Comparison of ENCODE assay signal across 11 cellular contexts in the genomic region with DNA sequence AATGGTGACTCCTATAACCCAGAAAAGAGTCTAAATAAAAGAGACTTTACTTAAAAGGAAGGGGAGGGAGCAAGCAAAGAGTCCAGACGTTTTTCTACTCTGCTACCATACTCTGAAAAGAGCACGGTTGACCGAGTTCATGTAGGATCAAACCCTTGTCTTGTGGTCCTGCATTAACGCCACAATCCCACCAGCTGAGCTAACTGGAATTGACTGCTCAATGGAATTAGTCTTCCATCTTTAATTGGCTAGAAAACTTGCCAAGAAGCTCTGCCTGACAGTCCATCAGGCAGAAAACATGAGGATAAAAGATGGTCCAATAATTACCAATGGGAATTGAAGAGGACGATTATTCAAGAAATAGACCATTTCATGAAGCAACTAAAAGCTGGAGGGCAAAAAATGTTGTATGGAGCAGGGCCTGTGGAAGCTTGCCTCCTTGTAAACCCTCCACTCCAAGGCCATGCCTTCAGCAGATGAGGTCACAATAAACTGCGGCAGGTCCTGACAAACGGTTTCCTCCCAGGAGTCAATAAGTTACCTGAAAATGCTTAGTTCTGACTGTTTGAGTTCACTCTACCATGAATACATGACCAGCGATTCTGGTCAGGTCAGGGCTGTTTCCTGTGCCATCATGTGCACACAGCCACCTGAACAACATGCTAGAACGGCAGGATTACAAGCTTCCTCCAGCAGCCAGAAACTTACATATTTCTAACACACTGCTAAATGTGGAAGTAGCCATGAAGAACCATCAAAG. TPM values are rescaled to one million over a fixed set of nuclear protein-coding genes. Genes with fewer than 3 reads are reported as not detected.
DNase-seq lines count a peak whose midpoint lies in the region; ATAC-seq and TF ChIP-seq lines count a peak whose summit lies in the region.
"Had no signal": no experiment of that assay in that cellular context is flagged by ENCODE, and none has a peak within 500 bp of the region (broad histone marks: within the 10 kb centered on the region; RNA-seq: fewer than 3 reads in every experiment).

No MANE protein-coding gene starts in this region.

- H3K4me1 ChIP-seq in aorta (ENCODE audit: control insufficient read depth in 1 of 2, insufficient read depth in 2 of 2, low read length in 2 of 2), result no peaks in the 10 kb centered on the region

- DNase-seq in GM06990 (ENCODE audit: extremely low read depth, insufficient read length), result peak; percentile 51
- peak; percentile 13 for DNase-seq in GM19238 (ENCODE audit: insufficient read length, low spot score)
- peak; percentile 92 for DNase-seq in epithelial cell of esophagus (ENCODE audit: low read depth)
- DNase-seq in aorta, result no peak
- no peak for DNase-seq in DMS153 treated with DMSO at 0.1 percent for 48 hours (lab: John Stamatoyannopoulos, UW; ENCODE audit: unreplicated experiment)
- no peak for DNase-seq in germinal center (ENCODE audit: low spot score)
- no peak for DNase-seq in NK-92 (lab: John Stamatoyannopoulos, UW; ENCODE audit: unreplicated experiment)
- DNase-seq: left ventricle myocardium inferior; NCI-H2029; stimulated activated CD4-positive, alpha-beta T cell treated with anti-CD3 and anti-CD28 coated beads, Interleukin-2, amount 100 ng/mL, for 48 hours had no signal

- TF ChIP-seq CTCF in GM06990 (IDR thresholded peaks at IDR 0.05; ENCODE audit: insufficient read depth, low read length, poor library complexity, severe bottlenecking) (no peak), epithelial cell of esophagus (IDR thresholded peaks at IDR 0.05; ENCODE audit: insufficient read depth, low read depth, low read length, missing control alignments) (no peak)

- 65 to 78% methylated on average over 9 of the region's 9 CpGs for WGBS in aorta, 2 donors

- H3K36me3 ChIP-seq in GM06990 (ENCODE audit: control insufficient read depth, insufficient read depth, low read length) (no peaks in the 10 kb centered on the region), aorta (ENCODE audit: control insufficient read depth in 1 of 2, insufficient read depth in 2 of 2, low read length in 1 of 2) (no peaks in the 10 kb centered on the region)
- H3K36me3 ChIP-seq: left ventricle myocardium inferior had no signal

- H3K9me3 ChIP-seq in aorta (ENCODE audit: control insufficient read depth, low read length), result no peaks in the 10 kb centered on the region
- H3K9me3 ChIP-seq: left ventricle myocardium inferior had no signal

- intact Hi-C loops in aorta (cut with DNase I), result no loop called here

- H3K27me3 ChIP-seq in GM06990 (replicated peaks; ENCODE audit: control insufficient read depth, insufficient read depth, low read length), result no peaks in the 10 kb centered on the region
- no peaks in the 10 kb centered on the region for H3K27me3 ChIP-seq in aorta (ENCODE audit: control insufficient read depth in 1 of 2, insufficient read depth in 2 of 2, low read length in 1 of 2)

- H3K4me3 ChIP-seq in GM06990 (replicated peaks; ENCODE audit: low read depth, low read length), result no peak overlapping the region
- no peak overlapping the region for H3K4me3 ChIP-seq in epithelial cell of esophagus (ENCODE audit: low read length)
- no peak overlapping the region for H3K4me3 ChIP-seq in aorta (ENCODE audit: low read length in 2 of 2)
- H3K4me3 ChIP-seq: left ventricle myocardium inferior had no signal

- ATAC-seq in HG03135 (IDR thresholded peaks at IDR 0.05; ENCODE audit: unreplicated experiment) (peak; percentile 89), aorta (ENCODE audit: low FRiP score) (no peak)

- H3K27ac ChIP-seq in aorta (ENCODE audit: low read depth in 1 of 2, low read length in 2 of 2), result no peak overlapping the region
- H3K27ac ChIP-seq: left ventricle myocardium inferior had no signal

RNA-seq across cellular contexts. Expression of a gene that starts 35.6 kb away (rescaled TPM):
- total RNA-seq in aorta, result 10 to 100 TPM; 17.4 to 41.6 TPM
- polyA plus RNA-seq in aorta, result 1 to 10 TPM; 1.6 to 2.5 TPM

Comparison
In these comparisons a context has a peak if more than half of its experiments do, and no peak if none do; other contexts are left out.
1. DNase-seq: peak in GM06990 (single experiment), GM19238 (single experiment) and epithelial cell of esophagus (single experiment); none in aorta (0 of 2), DMS153 treated with DMSO at 0.1 percent for 48 hours (single experiment), germinal center (single experiment) and NK-92 (single experiment).